ENCODE assay signal across 8 cellular contexts in genomic region chr10:102120987-102121738, GRCh38. TPM values are rescaled to one million over a fixed set of nuclear protein-coding genes. Genes with fewer than 3 reads are reported as not detected.
A peak's percentile ranks its signal among the peaks of the same experiment; 100 is the strongest.
DNase-seq lines count a peak whose midpoint lies in the region; ATAC-seq, FAIRE-seq and TF ChIP-seq lines count a peak whose summit lies in the region.

No MANE protein-coding gene starts in this region.

- TF ChIP-seq RAD21 in GM12878 (IDR thresholded peaks at IDR 0.05; ENCODE audit: insufficient read depth, low read depth, low read length), result no peak

- BruUV-seq in GM12878 (replicated peaks; lab: Mats Ljungman, UMichigan), result no TSS peak

- SMC1A ChIA-PET in GM12878 (lab: Charles Lee; ENCODE audit: uncharacterized antibody, unreplicated experiment), result interaction anchor here (1.7 kb wide), 1 partner anchor 11 kb away, joined by 4 read pairs; no protein-coding TSS in a partner anchor

- H3K27me3 ChIP-seq in GM12878 (replicated peaks in 1 of 2; ENCODE audit: control insufficient read depth in 2 of 2, insufficient read depth in 2 of 2, low read length in 1 of 2), result no peaks in the 10 kb centered on the region

- TF ChIP-seq EP300 in GM12878 (IDR thresholded peaks at IDR 0.05; ENCODE audit: borderline replicate concordance in 1 of 2, control insufficient read depth in 1 of 2, low read depth in 2 of 2, low read length in 2 of 2), result no peak

- peak overlapping the region; percentile 88 for H3K9ac ChIP-seq in GM12878 (ENCODE audit: control insufficient read depth, insufficient read depth, low read length)

- POLR2A ChIA-PET in GM12878 (lab: Charles Lee), result no interaction called here

- H3K79me2 ChIP-seq in GM12878 (ENCODE audit: control insufficient read depth, insufficient read depth, low read length), result peaks cover 40% of the 10 kb centered on the region

- H3K9me3 ChIP-seq in GM12878 (replicated peaks; ENCODE audit: control insufficient read depth, insufficient read depth, low read length), result no peaks in the 10 kb centered on the region

- TF ChIP-seq CTCF in NB4 (IDR thresholded peaks at IDR 0.05; ENCODE audit: low read depth, low read length) (no peak), GM12878 (IDR thresholded peaks at IDR 0.05 in 2 of 3, conservative IDR thresholded peaks at IDR 0.05 in 1 of 3; ENCODE audit: control insufficient read depth in 2 of 3, extremely low read depth in 1 of 3, insufficient read depth in 1 of 3, low read depth in 3 of 3, low read length in 3 of 3) (no peak)

- intact Hi-C loops in GM12878 (cut with micrococcal nuclease; ENCODE audit: unreplicated experiment) (loop anchor here (1.0 kb wide), 1 partner anchor 11 kb away; no protein-coding TSS in a partner anchor), sciatic nerve (cut with DNase I) (no loop called here)

- WGBS in GM12878 (ENCODE audit: insufficient coverage, insufficient replicate concordance, low lambda C conversion rate, missing lambda C conversion rate), result 12% methylated on average over 13 of the region's 15 CpGs

- H2AFZ ChIP-seq in GM12878 (ENCODE audit: control insufficient read depth, low read depth, low read length), result peak overlapping the region; percentile 91

- RAD21 ChIA-PET in GM12878 (lab: Charles Lee; ENCODE audit: unreplicated experiment), result no interaction called here

- H3K4me3 ChIP-seq in NB4 (ENCODE audit: low read depth, low read length) (peak overlapping the region; percentile 71), GM12878 (peak overlapping the region; percentile 96)

- CTCF ChIA-PET in GM12878 (lab: Yijun Ruan, JAX), result interaction anchor here (0.6 to 3.0 kb wide), 2 partner anchors 10 to 636 kb away, joined by 3 to 24 read pairs; partner anchors contain the start of gene PPRC1

- DNase-seq in EL (peak; percentile 84), NB4 (ENCODE audit: low read depth) (no peak), GM12878 (ENCODE audit: low read depth, low spot score) (no peak), iPS DF 4.7 (ENCODE audit: extremely low read depth, low spot score) (peak; percentile 95), sciatic nerve (ENCODE audit: low spot score) (peak; percentile 78), GM19240 (ENCODE audit: insufficient read length, low spot score) (no peak)
- no peak for DNase-seq in stimulated activated CD4-positive, alpha-beta T cell treated with anti-CD3 and anti-CD28 coated beads, Interleukin-2, amount 100 ng/mL, for 48 hours

- no peak for TF ChIP-seq POLR2A in NB4 (IDR thresholded peaks at IDR 0.05; ENCODE audit: extremely low read depth, insufficient read length)
- no peak for TF ChIP-seq POLR2A in GM12878 (IDR thresholded peaks at IDR 0.05; ENCODE audit: low read depth, low read length)

- ATAC-seq in GM12878 (no peak), sciatic nerve (peak; percentile 42), GM19452 (IDR thresholded peaks at IDR 0.05; ENCODE audit: unreplicated experiment) (no peak)

- peak overlapping the region; percentile 90 for H3K27ac ChIP-seq in GM12878 (ENCODE audit: control insufficient read depth, insufficient read depth)

- peak overlapping the region; percentile 95 for H3K4me2 ChIP-seq in GM12878 (ENCODE audit: control insufficient read depth, insufficient read depth)

- H3K4me1 ChIP-seq in GM12878 (ENCODE audit: control insufficient read depth, insufficient read depth, low read length), result peaks cover 36% of the 10 kb centered on the region

- H3K36me3 ChIP-seq in GM12878 (ENCODE audit: control insufficient read depth in 2 of 2, insufficient read depth in 2 of 2, low read length in 1 of 2), result no peaks in the 10 kb centered on the region; a peak in 1 of 4 replicates

- in situ Hi-C loops in GM12878 (cut with MboI), result no loop called here

- H4K20me1 ChIP-seq in GM12878 (ENCODE audit: control insufficient read depth, insufficient read depth), result no peaks in the 10 kb centered on the region

- FAIRE-seq in GM12878 (lab: Jason Lieb, UNC), result peak; percentile 38

RNA-seq across cellular contexts. Expression of gene LDB1, which starts 1.0 kb away (rescaled TPM):
- 68.8 and 83.8 TPM in 2 replicates for total RNA-seq in GM12878 (2013; cell fraction: nucleolus; rRNA removed)
- total RNA-seq in GM12878 (2014; rRNA removed) (34.6 and 37.7 TPM in 2 replicates), GM12878 (2014; rRNA removed; fragmentation: Illumina TruSeq; extraction: Trizol) (35.6 and 36.0 TPM in 2 replicates), GM12878 (2021) (45.6 and 51.1 TPM in 2 replicates), sciatic nerve (64.3 TPM)
- polyA plus RNA-seq in GM12878 (2011; ENCODE audit: low read depth), result 22.9 TPM
- polyA plus RNA-seq in GM12878 (2011; rRNA removed) (64.9 and 71.5 TPM in 2 replicates), GM12878 (2014; fragmentation: Illumina TruSeq; extraction: Trizol) (27.0 and 45.4 TPM in 2 replicates), GM12878 (2014; fragmentation: Nextera tagmentation; extraction: Ambion mirVana) (1 to 10 TPM; 1.7 to 2.3 TPM), GM12878 (2014; rRNA removed) (59.9 and 61.0 TPM in 2 replicates), GM12878 (2016; fragmentation: Nextera tagmentation; extraction: Ambion mirVana) (1 to 10 TPM; 4.7 to 5.6 TPM)
- polyA plus RNA-seq in GM12878 (2011; cell fraction: cytosol; rRNA removed), result 89.1 and 108 TPM in 2 replicates
- 264 and 317 TPM in 2 replicates for polyA plus RNA-seq in GM12878 (2011; cell fraction: nucleus; rRNA removed)
- 37.7 and 49.1 TPM in 2 replicates for polyA plus RNA-seq in GM12878 (2012)
- 96.8 and 117 TPM in 2 replicates for polyA minus RNA-seq in GM12878 (2011; rRNA and poly(A)+ RNA removed)
- 27.3 and 42.0 TPM in 2 replicates for polyA minus RNA-seq in GM12878 (2011; cell fraction: cytosol; rRNA and poly(A)+ RNA removed)
- polyA minus RNA-seq in GM12878 (2011; cell fraction: nucleus; rRNA and poly(A)+ RNA removed), result 35.9 and 49.0 TPM in 2 replicates

RNA-seq across cellular contexts. Expression of gene PPRC1, which starts 11.7 kb away (rescaled TPM):
- total RNA-seq in GM12878 (2013; cell fraction: nucleolus; rRNA removed), result 71.3 and 80.3 TPM in 2 replicates
- total RNA-seq in GM12878 (2014; rRNA removed) (23.4 and 25.1 TPM in 2 replicates), GM12878 (2014; rRNA removed; fragmentation: Illumina TruSeq; extraction: Trizol) (18.7 and 19.2 TPM in 2 replicates), GM12878 (2021) (59.6 and 69.8 TPM in 2 replicates), sciatic nerve (45.6 TPM)
- 22.2 TPM for polyA plus RNA-seq in GM12878 (2011; ENCODE audit: low read depth)
- polyA plus RNA-seq in GM12878 (2011; rRNA removed) (9.6 and 22.3 TPM in 2 replicates), GM12878 (2014; fragmentation: Illumina TruSeq; extraction: Trizol) (42.1 and 55.9 TPM in 2 replicates), GM12878 (2014; fragmentation: Nextera tagmentation; extraction: Ambion mirVana) (10 to 100 TPM; 13.1 to 15.2 TPM), GM12878 (2014; rRNA removed) (44.1 and 54.3 TPM in 2 replicates), GM12878 (2016; fragmentation: Nextera tagmentation; extraction: Ambion mirVana) (10 to 100 TPM; 39.6 to 40.6 TPM)
- polyA plus RNA-seq in GM12878 (2011; cell fraction: cytosol; rRNA removed), result 21.8 and 22.9 TPM in 2 replicates
- polyA plus RNA-seq in GM12878 (2011; cell fraction: nucleus; rRNA removed), result 57.4 and 75.8 TPM in 2 replicates
- 23.6 and 36.1 TPM in 2 replicates for polyA plus RNA-seq in GM12878 (2012)
- 43.2 and 45.6 TPM in 2 replicates for polyA minus RNA-seq in GM12878 (2011; rRNA and poly(A)+ RNA removed)
- 23.9 and 24.7 TPM in 2 replicates for polyA minus RNA-seq in GM12878 (2011; cell fraction: cytosol; rRNA and poly(A)+ RNA removed)
- 23.0 and 50.0 TPM in 2 replicates for polyA minus RNA-seq in GM12878 (2011; cell fraction: nucleus; rRNA and poly(A)+ RNA removed)

RNA-seq across cellular contexts. Expression of gene NOLC1, which starts 31.0 kb away (rescaled TPM):
- total RNA-seq in GM12878 (2013; cell fraction: nucleolus; rRNA removed), result 29.3 and 38.5 TPM in 2 replicates
- total RNA-seq in GM12878 (2014; rRNA removed) (106 and 111 TPM in 2 replicates), GM12878 (2014; rRNA removed; fragmentation: Illumina TruSeq; extraction: Trizol) (122 and 125 TPM in 2 replicates), GM12878 (2021) (144 TPM in 2 replicates), sciatic nerve (46.7 TPM)
- polyA plus RNA-seq in GM12878 (2011; ENCODE audit: low read depth), result 42.6 TPM
- polyA plus RNA-seq in GM12878 (2011; rRNA removed) (130 and 140 TPM in 2 replicates), GM12878 (2014; fragmentation: Illumina TruSeq; extraction: Trizol) (244 and 248 TPM in 2 replicates), GM12878 (2014; fragmentation: Nextera tagmentation; extraction: Ambion mirVana) (100 to 1,000 TPM in 1 of 2 experiments, 10 to 100 TPM in 1; 91.7 to 103 TPM), GM12878 (2014; rRNA removed) (124 and 126 TPM in 2 replicates), GM12878 (2016; fragmentation: Nextera tagmentation; extraction: Ambion mirVana) (100 to 1,000 TPM; 180 to 193 TPM)
- 101 and 112 TPM in 2 replicates for polyA plus RNA-seq in GM12878 (2011; cell fraction: cytosol; rRNA removed)
- 69.0 and 98.6 TPM in 2 replicates for polyA plus RNA-seq in GM12878 (2011; cell fraction: nucleus; rRNA removed)
- polyA plus RNA-seq in GM12878 (2012), result 60.1 and 65.6 TPM in 2 replicates
- 66.7 and 86.4 TPM in 2 replicates for polyA minus RNA-seq in GM12878 (2011; rRNA and poly(A)+ RNA removed)
- polyA minus RNA-seq in GM12878 (2011; cell fraction: cytosol; rRNA and poly(A)+ RNA removed), result 34.5 and 42.3 TPM in 2 replicates
- 9.2 and 16.5 TPM in 2 replicates for polyA minus RNA-seq in GM12878 (2011; cell fraction: nucleus; rRNA and poly(A)+ RNA removed)

RNA-seq across cellular contexts. Expression of gene HPS6, which starts 56.0 kb away (rescaled TPM):
- total RNA-seq in GM12878 (2013; cell fraction: nucleolus; rRNA removed), result 15.2 and 21.1 TPM in 2 replicates
- 22.1 and 27.2 TPM in 2 replicates for total RNA-seq in GM12878 (2014; rRNA removed)
- 9.2 and 9.8 TPM in 2 replicates for total RNA-seq in GM12878 (2014; rRNA removed; fragmentation: Illumina TruSeq; extraction: Trizol)
- total RNA-seq in GM12878 (2021), result 28.0 and 30.2 TPM in 2 replicates
- polyA plus RNA-seq in GM12878 (2011; ENCODE audit: low read depth), result 3.9 TPM
- 2.5 and 5.3 TPM in 2 replicates for polyA plus RNA-seq in GM12878 (2011; rRNA removed)
- 8.9 and 10.7 TPM in 2 replicates for polyA plus RNA-seq in GM12878 (2011; cell fraction: cytosol; rRNA removed)
- 6.8 and 8.5 TPM in 2 replicates for polyA plus RNA-seq in GM12878 (2011; cell fraction: nucleus; rRNA removed)
- polyA plus RNA-seq in GM12878 (2012), result 9.5 and 11.5 TPM in 2 replicates
- 2.5 and 7.1 TPM in 2 replicates for polyA plus RNA-seq in GM12878 (2014; fragmentation: Illumina TruSeq; extraction: Trizol)
- polyA plus RNA-seq in GM12878 (2014; fragmentation: Nextera tagmentation; extraction: Ambion mirVana), result 1 to 10 TPM; 1.4 to 2.8 TPM
- 14.1 and 18.7 TPM in 2 replicates for polyA plus RNA-seq in GM12878 (2014; rRNA removed)
- polyA plus RNA-seq in GM12878 (2016; fragmentation: Nextera tagmentation; extraction: Ambion mirVana), result 10 to 100 TPM; 16.3 to 20.7 TPM
- 7.5 and 17.2 TPM in 2 replicates for polyA minus RNA-seq in GM12878 (2011; rRNA and poly(A)+ RNA removed)
- 6.5 and 8.5 TPM in 2 replicates for polyA minus RNA-seq in GM12878 (2011; cell fraction: cytosol; rRNA and poly(A)+ RNA removed)
- 12.2 and 16.0 TPM in 2 replicates for polyA minus RNA-seq in GM12878 (2011; cell fraction: nucleus; rRNA and poly(A)+ RNA removed)
- 14.0 TPM for total RNA-seq in sciatic nerve

Comparison
In these comparisons a context has a peak if more than half of its experiments do, and no peak if none do; other contexts are left out.
1. DNase-seq: peak in EL (single experiment), iPS DF 4.7 (single experiment) and sciatic nerve (single experiment); none in NB4 (single experiment), GM12878 (single experiment), GM19240 (single experiment) and stimulated activated CD4-positive, alpha-beta T cell treated with anti-CD3 and anti-CD28 coated beads, Interleukin-2, amount 100 ng/mL, for 48 hours (0 of 2).